9 cellular contexts compared by ENCODE assay signal in the genomic region with DNA sequence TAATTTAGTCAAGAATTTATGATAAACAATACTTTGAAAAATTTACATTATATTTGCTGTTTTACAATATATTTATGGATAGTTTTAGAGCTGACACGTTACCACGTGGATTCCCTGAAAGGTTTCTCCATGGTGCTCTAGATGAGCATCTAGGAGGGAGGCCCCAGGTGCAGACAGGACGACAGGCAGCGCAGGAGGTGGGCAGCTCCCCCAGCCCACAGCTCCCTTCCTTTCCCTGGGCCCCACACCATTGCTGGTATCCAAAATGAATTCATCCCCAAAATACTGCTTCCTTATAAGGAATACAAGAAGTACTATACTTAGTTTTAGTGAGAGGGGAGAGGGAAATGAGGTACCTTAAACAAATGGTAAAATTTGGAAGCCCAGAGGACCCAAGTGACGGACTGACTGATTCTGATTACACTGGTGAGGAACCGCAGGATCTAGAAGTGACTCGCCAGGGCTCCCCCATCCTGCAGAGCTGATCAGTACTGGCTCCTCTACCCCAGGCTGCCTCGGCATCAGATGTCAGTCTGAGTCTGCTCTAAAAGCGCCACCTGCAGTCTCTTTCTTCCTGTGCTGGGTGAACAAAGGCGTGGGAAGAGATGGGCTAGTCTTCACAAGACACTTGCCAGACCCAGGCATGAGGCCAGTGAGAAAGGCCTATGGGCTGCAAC.
DNase-seq lines count a peak whose midpoint lies in the region; ATAC-seq and TF ChIP-seq lines count a peak whose summit lies in the region.
"Had no signal": no experiment of that assay in that cellular context is flagged by ENCODE, and none has a peak within 500 bp of the region (broad histone marks: within the 10 kb centered on the region; RNA-seq: fewer than 3 reads in every experiment).

No MANE protein-coding gene starts in this region.

- H3K9me1 ChIP-seq in IMR-90 (ENCODE audit: insufficient read depth, low read length) = no peaks in the 10 kb centered on the region; the same call in 1 of the 2 replicates

- no TSS peak for BruUV-seq in IMR-90 (replicated peaks; lab: Mats Ljungman, UMichigan)

- no peak overlapping the region for H2BK15ac ChIP-seq in IMR-90 (ENCODE audit: low read depth, low read length)

- no peak overlapping the region for H3K56ac ChIP-seq in IMR-90 (ENCODE audit: extremely low read depth, insufficient read depth, low read length)

- H2AK5ac ChIP-seq in IMR-90 (ENCODE audit: low read depth, low read length) = no peak overlapping the region

- H3K18ac ChIP-seq in IMR-90 (ENCODE audit: low read depth, low read length) = no peak overlapping the region

- dilution Hi-C loops in IMR-90 (cut with HindIII; ENCODE audit: low sequenced_read_pairs, unreplicated experiment) = no loop called here

- H3K4ac ChIP-seq in IMR-90 (ENCODE audit: low read depth, low read length) = no peak overlapping the region

- H2BK5ac ChIP-seq in IMR-90 (ENCODE audit: low read depth, low read length, poor library complexity, severe bottlenecking) = no peak overlapping the region

- H2BK120ac ChIP-seq in IMR-90 (ENCODE audit: low read depth, low read length) = no peak overlapping the region

- H3K4me3 Mint-ChIP-seq in activated naive CD8-positive, alpha-beta T cell treated with anti-CD3 and anti-CD28 coated beads, Interleukin-2, amount 10 ng/mL, durations not matched to agents 7 days and 5 days = no peak overlapping the region
- H3K4me3 Mint-ChIP-seq in memory B cell = no peak overlapping the region

- H3K9me3 ChIP-seq in IMR-90 (ENCODE audit: control insufficient read depth, insufficient read depth, low read length) (no peaks in the 10 kb centered on the region), stomach (no peaks in the 10 kb centered on the region)

- H3K36me3 ChIP-seq in IMR-90 (ENCODE audit: control insufficient read depth, insufficient read depth, low read length) (peaks cover 56% of the 10 kb centered on the region), stomach (peaks cover 27 to 92% (median 89%) of the 10 kb centered on the region in 4 donors)

- no peak overlapping the region for H3K14ac ChIP-seq in IMR-90 (replicated peaks; ENCODE audit: low read depth, low read length)

- TF ChIP-seq EP300 in stomach (IDR thresholded peaks at IDR 0.05) = no peak

- no peak overlapping the region for H2AFZ ChIP-seq in IMR-90 (replicated peaks; ENCODE audit: low read length, poor library complexity)

- H3K23ac ChIP-seq in IMR-90 (ENCODE audit: low read depth, low read length) = no peak overlapping the region

- H3K27me3 ChIP-seq in IMR-90 (ENCODE audit: control insufficient read depth, insufficient read depth, low read length) (no peaks in the 10 kb centered on the region), stomach (no peaks in the 10 kb centered on the region)

- peak overlapping the region; percentile 62 for H2AK9ac ChIP-seq in IMR-90 (replicated peaks; ENCODE audit: low read depth, low read length, poor library complexity)

- intact Hi-C loops in IMR-90 (cut with micrococcal nuclease) (no loop called here), stomach (cut with DNase I; ENCODE audit: low total_unique reads) (no loop called here)

- H4K20me1 ChIP-seq in IMR-90 (ENCODE audit: insufficient read depth, low read length) = 0 out of 2 replicates have a peak, but pooled peaks cover 4% of the 10 kb centered on the region

- no peak overlapping the region for H4K8ac ChIP-seq in IMR-90 (ENCODE audit: low read depth in 2 of 2, low read length in 2 of 2)

- no peak overlapping the region for H3K4me3 ChIP-seq in IMR-90 (ENCODE audit: insufficient read depth, low read depth, low read length)
- no peak overlapping the region for H3K4me3 ChIP-seq in stomach

- H3K4me1 Mint-ChIP-seq in activated naive CD8-positive, alpha-beta T cell treated with anti-CD3 and anti-CD28 coated beads, Interleukin-2, amount 10 ng/mL, durations not matched to agents 7 days and 5 days = peaks cover 13% of the 10 kb centered on the region
- peaks cover 12% of the 10 kb centered on the region for H3K4me1 Mint-ChIP-seq in memory B cell

- no peaks in the 10 kb centered on the region for H3K27me3 Mint-ChIP-seq in activated naive CD8-positive, alpha-beta T cell treated with anti-CD3 and anti-CD28 coated beads, Interleukin-2, amount 10 ng/mL, durations not matched to agents 7 days and 5 days
- no peaks in the 10 kb centered on the region for H3K27me3 Mint-ChIP-seq in memory B cell
- H3K27me3 Mint-ChIP-seq: activated naive CD8-positive, alpha-beta T cell had no signal

- TF ChIP-seq RAD21 in IMR-90 (IDR thresholded peaks at IDR 0.05; ENCODE audit: low read length) = peak; percentile 18; the same call in 1 of the 2 replicates

- H3K9me3 Mint-ChIP-seq in activated naive CD8-positive, alpha-beta T cell treated with anti-CD3 and anti-CD28 coated beads, Interleukin-2, amount 10 ng/mL, durations not matched to agents 7 days and 5 days = no peaks in the 10 kb centered on the region
- H3K9me3 Mint-ChIP-seq in memory B cell = no peaks in the 10 kb centered on the region

- no peaks in the 10 kb centered on the region for H3K36me3 Mint-ChIP-seq in activated naive CD8-positive, alpha-beta T cell treated with anti-CD3 and anti-CD28 coated beads, Interleukin-2, amount 10 ng/mL, durations not matched to agents 7 days and 5 days
- H3K36me3 Mint-ChIP-seq in memory B cell = no peaks in the 10 kb centered on the region
- H3K36me3 Mint-ChIP-seq: activated naive CD8-positive, alpha-beta T cell had no signal

- POLR2A ChIA-PET in IMR-90 (lab: Charles Lee; ENCODE audit: unreplicated experiment) = no interaction called here
- POLR2A ChIA-PET in activated naive CD8-positive, alpha-beta T cell treated with anti-CD3 and anti-CD28 coated beads, Interleukin-2, amount 10 ng/mL, durations not matched to agents 7 days and 5 days (lab: Charles Lee) = interaction anchor here (0.8 kb wide), 1 partner anchor 36 kb away, joined by 3 read pairs; no protein-coding TSS in a partner anchor

- peak; percentile 59 for DNase-seq in ELR (ENCODE audit: low read depth)
- DNase-seq in IMR-90 = peak; percentile 78
- DNase-seq in activated naive CD8-positive, alpha-beta T cell treated with anti-CD3 and anti-CD28 coated beads, Interleukin-2, amount 10 ng/mL, durations not matched to agents 7 days and 5 days = peak; percentile 53
- peak in 1 of 2 donors; percentile 33 for DNase-seq in memory B cell (ENCODE audit: low spot score in 2 of 2)
- DNase-seq in stomach = peak; percentile 31
- no peak for DNase-seq in effector CD8-positive, alpha-beta T cell (lab: John Stamatoyannopoulos, UW)

- in situ Hi-C loops in IMR-90 (cut with MboI; ENCODE audit: low sequenced_read_pairs) = no loop called here

- TF ChIP-seq CTCF in IMR-90 (conservative IDR thresholded peaks at IDR 0.05; ENCODE audit: low read depth, low read length) (peak; percentile 36), stomach (IDR thresholded peaks at IDR 0.05) (no peak)

- H4K5ac ChIP-seq in IMR-90 (ENCODE audit: low read depth, low read length) = no peak overlapping the region

- H2BK20ac ChIP-seq in IMR-90 (ENCODE audit: low read depth, low read length) = no peak overlapping the region

- no peak overlapping the region for H3K9ac ChIP-seq in IMR-90 (ENCODE audit: low read depth, low read length)

- no peak for TF ChIP-seq POLR2A in IMR-90 (IDR thresholded peaks at IDR 0.05; ENCODE audit: low read depth, low read length)
- TF ChIP-seq POLR2A in stomach (IDR thresholded peaks at IDR 0.05) = no peak

- peaks cover 18 to 42% of the 10 kb centered on the region in 2 experiments for H3K79me1 ChIP-seq in IMR-90 (ENCODE audit: low read depth in 1 of 2, low read length in 2 of 2)

- 67% methylated on average over 3 of the region's 10 CpGs; no CpG with 5 or more reads in 1 of the 2 experiments for WGBS in IMR-90 (ENCODE audit: extremely low coverage in 2 of 2, insufficient read length in 1 of 2), 2 experiments
- 77 to 89% (median 83%) methylated on average over 9 to 10 of the region's 10 CpGs for WGBS in stomach, 5 donors

- no peak overlapping the region for H3K27ac ChIP-seq in IMR-90 (ENCODE audit: insufficient read depth, low read length)
- H3K27ac ChIP-seq in stomach = peak overlapping the region in 2 of 5 donors; percentile 25 to 80

- H3K4me1 ChIP-seq in IMR-90 (ENCODE audit: control insufficient read depth, insufficient read depth, low read length) = peaks cover 2% of the 10 kb centered on the region
- H3K4me1 ChIP-seq in stomach = peaks cover 0 to 33% (median 1%) of the 10 kb centered on the region in 4 donors

- peak; percentile 97 for ATAC-seq in GM21723 (IDR thresholded peaks at IDR 0.05; ENCODE audit: unreplicated experiment)
- ATAC-seq in IMR-90 (ENCODE audit: low read depth) = peak; percentile 92
- ATAC-seq in SK-N-SH treated with all-trans-retinoic acid at 6 μM for 48 hours = peak; percentile 97
- ATAC-seq in activated naive CD8-positive, alpha-beta T cell treated with anti-CD3 and anti-CD28 coated beads, Interleukin-2, amount 10 ng/mL, durations not matched to agents 7 days and 5 days (ENCODE audit: low read depth) = peak; percentile 84
- peak; percentile 76 for ATAC-seq in memory B cell (ENCODE audit: low read depth)

- no peak overlapping the region for H3K4me2 ChIP-seq in IMR-90 (ENCODE audit: low read depth, low read length)

- H3K27ac Mint-ChIP-seq in activated naive CD8-positive, alpha-beta T cell treated with anti-CD3 and anti-CD28 coated beads, Interleukin-2, amount 10 ng/mL, durations not matched to agents 7 days and 5 days = peak overlapping the region; percentile 51
- H3K27ac Mint-ChIP-seq in memory B cell = no peak overlapping the region

- H4K91ac ChIP-seq in IMR-90 (ENCODE audit: insufficient read depth, low read depth, low read length) = no peak overlapping the region

- CTCF ChIA-PET in IMR-90 (lab: Yijun Ruan, JAX) = interaction anchor here (0.6 to 1.7 kb wide), 2 partner anchors 137 kb away, joined by 3 read pairs; no protein-coding TSS in a partner anchor

TF ChIP-seq in IMR-90, 13 proteins besides CTCF, POLR2A, EP300 and RAD21:
- TF ChIP-seq FOS (IDR thresholded peaks at IDR 0.05; ENCODE audit: low read depth, low read length) = no peak
- TF ChIP-seq MAZ (IDR thresholded peaks at IDR 0.05; ENCODE audit: borderline replicate concordance, low read depth, low read length) = peak; percentile 27; the same call in 1 of the 2 replicates

TF ChIP-seq in SK-N-SH treated with all-trans-retinoic acid at 6 μM for 48 hours, 23 proteins besides CTCF, POLR2A, EP300 and RAD21 (continues in another document):
- TF ChIP-seq ZNF565 (CRISPR knock-in tag; conservative IDR thresholded peaks at IDR 0.05; ENCODE audit: low read depth) = no peak
- TF ChIP-seq ARNTL (CRISPR knock-in tag; IDR thresholded peaks at IDR 0.05; ENCODE audit: borderline replicate concordance, low read depth) = no peak
- no peak for TF ChIP-seq RARB (CRISPR knock-in tag; IDR thresholded peaks at IDR 0.05)
